In genomic region chr18:7000484-7001096, GRCh38 we compare ENCODE assay signal across 8 cellular contexts.
A peak's percentile ranks its signal among the peaks of the same experiment; 100 is the strongest.
DNase-seq lines count a peak whose midpoint lies in the region; ATAC-seq and TF ChIP-seq lines count a peak whose summit lies in the region.
"Had no signal": no experiment of that assay in that cellular context is flagged by ENCODE, and none has a peak within 500 bp of the region (broad histone marks: within the 10 kb centered on the region; RNA-seq: fewer than 3 reads in every experiment).

No MANE protein-coding gene starts in this region.

- POLR2A ChIA-PET in OCI-LY7 (lab: Charles Lee) = interaction anchor here (0.9 kb wide), 1 partner anchor 635 kb away, joined by 3 read pairs; no protein-coding TSS in a partner anchor

- H3K9me3 Mint-ChIP-seq in effector memory CD8-positive, alpha-beta T cell = peaks cover 3 to 21% of the 10 kb centered on the region in 2 donors
- H3K9me3 Mint-ChIP-seq: activated naive CD8-positive, alpha-beta T cell treated with anti-CD3 and anti-CD28 coated beads, Interleukin-2, amount 10 ng/mL, durations not matched to agents 7 days and 5 days had no signal

- H3K9me2 ChIP-seq in OCI-LY7 (ENCODE audit: insufficient read depth, low read length) = no peaks in the 10 kb centered on the region

- peak; percentile 57 for DNase-seq in H4 (ENCODE audit: low spot score)
- DNase-seq in OCI-LY7 (ENCODE audit: low spot score) = peak; percentile 3
- no peak for DNase-seq in epithelial cell of proximal tubule (ENCODE audit: low read depth)
- peak; percentile 36 for DNase-seq in retina
- no peak for DNase-seq in effector memory CD8-positive, alpha-beta T cell
- no peak for DNase-seq in epidermal melanocyte (ENCODE audit: insufficient read length, low spot score)
- DNase-seq: activated naive CD8-positive, alpha-beta T cell treated with anti-CD3 and anti-CD28 coated beads, Interleukin-2, amount 10 ng/mL, durations not matched to agents 7 days and 5 days had no signal

- no peak overlapping the region for H3K27ac Mint-ChIP-seq in effector memory CD8-positive, alpha-beta T cell
- H3K27ac Mint-ChIP-seq: activated naive CD8-positive, alpha-beta T cell treated with anti-CD3 and anti-CD28 coated beads, Interleukin-2, amount 10 ng/mL, durations not matched to agents 7 days and 5 days had no signal

- no peaks in the 10 kb centered on the region for H3K79me2 ChIP-seq in OCI-LY7 (ENCODE audit: insufficient read depth, low read depth, low read length)

- CTCF ChIA-PET in OCI-LY7 (lab: Charles Lee; ENCODE audit: unreplicated experiment) = no interaction called here

- no peaks in the 10 kb centered on the region for H3K36me3 Mint-ChIP-seq in effector memory CD8-positive, alpha-beta T cell (ENCODE audit: insufficient read depth)
- H3K36me3 Mint-ChIP-seq: activated naive CD8-positive, alpha-beta T cell treated with anti-CD3 and anti-CD28 coated beads, Interleukin-2, amount 10 ng/mL, durations not matched to agents 7 days and 5 days had no signal

- BruUV-seq in OCI-LY7 (replicated peaks; lab: Mats Ljungman, UMichigan) = no TSS peak

- H3K9me3 ChIP-seq in OCI-LY7 (ENCODE audit: low read length) = no peaks in the 10 kb centered on the region

- intact Hi-C loops in OCI-LY7 (cut with micrococcal nuclease; ENCODE audit: unreplicated experiment) = no loop called here

- no peak overlapping the region for H3K27ac ChIP-seq in OCI-LY7 (ENCODE audit: low read depth, low read length, poor library complexity, severe bottlenecking)

- H4K20me1 ChIP-seq in OCI-LY7 (ENCODE audit: insufficient read depth, low read length) = no peaks in the 10 kb centered on the region

- TF ChIP-seq CTCF in OCI-LY7 (conservative IDR thresholded peaks at IDR 0.05; ENCODE audit: low read length) = peak; percentile 57
- peak; percentile 70 for TF ChIP-seq CTCF in epithelial cell of proximal tubule (conservative IDR thresholded peaks at IDR 0.05; ENCODE audit: low read depth, low read length)

- no peaks in the 10 kb centered on the region for H3K4me1 Mint-ChIP-seq in effector memory CD8-positive, alpha-beta T cell (ENCODE audit: low read depth in 2 of 2)
- H3K4me1 Mint-ChIP-seq: activated naive CD8-positive, alpha-beta T cell treated with anti-CD3 and anti-CD28 coated beads, Interleukin-2, amount 10 ng/mL, durations not matched to agents 7 days and 5 days had no signal

- H3K4me3 Mint-ChIP-seq in effector memory CD8-positive, alpha-beta T cell = no peak overlapping the region
- H3K4me3 Mint-ChIP-seq: activated naive CD8-positive, alpha-beta T cell treated with anti-CD3 and anti-CD28 coated beads, Interleukin-2, amount 10 ng/mL, durations not matched to agents 7 days and 5 days had no signal

- H3K4me3 ChIP-seq in OCI-LY7 (ENCODE audit: low read depth, low read length, poor library complexity, severe bottlenecking) (no peak overlapping the region), epithelial cell of proximal tubule (ENCODE audit: low read depth, low read length) (no peak overlapping the region)

- no peak overlapping the region for H2AFZ ChIP-seq in OCI-LY7 (ENCODE audit: low read length)

- H3K27me3 Mint-ChIP-seq in effector memory CD8-positive, alpha-beta T cell = no peaks in the 10 kb centered on the region
- H3K27me3 Mint-ChIP-seq: activated naive CD8-positive, alpha-beta T cell treated with anti-CD3 and anti-CD28 coated beads, Interleukin-2, amount 10 ng/mL, durations not matched to agents 7 days and 5 days had no signal

- no peaks in the 10 kb centered on the region for H3K4me1 ChIP-seq in OCI-LY7 (ENCODE audit: insufficient read depth, low read length, poor library complexity, severe bottlenecking)

- ATAC-seq in effector memory CD8-positive, alpha-beta T cell (replicated peaks) = no peak
- ATAC-seq in HG02981 (IDR thresholded peaks at IDR 0.05; ENCODE audit: unreplicated experiment) = no peak

- H3K36me3 ChIP-seq in OCI-LY7 (ENCODE audit: insufficient read depth, low read length) = no peaks in the 10 kb centered on the region

- no peak overlapping the region for H3K4me2 ChIP-seq in OCI-LY7 (ENCODE audit: low read length)

Comparison
In these comparisons a context has a peak if more than half of its experiments do, and no peak if none do; other contexts are left out.
1. DNase-seq: peak in H4 (single experiment), OCI-LY7 (single experiment) and retina (single experiment); none in epithelial cell of proximal tubule (single experiment), effector memory CD8-positive, alpha-beta T cell (0 of 3) and epidermal melanocyte (single experiment).